ENCODE assay signal across 8 cellular contexts in genomic region chr10:71383972-71384687, GRCh38. TPM values are rescaled to one million over a fixed set of nuclear protein-coding genes. Genes with fewer than 3 reads are reported as not detected.
DNase-seq lines count a peak whose midpoint lies in the region; ATAC-seq and TF ChIP-seq lines count a peak whose summit lies in the region.

No MANE protein-coding gene starts in this region.

- no peak overlapping the region for H2BK12ac ChIP-seq in neuronal stem cell (ENCODE audit: low read length)

- no peak overlapping the region for H3K9ac ChIP-seq in neuronal stem cell (ENCODE audit: low read depth, low read length, poor library complexity)

- no peak overlapping the region for H3K4me2 ChIP-seq in neuronal stem cell (ENCODE audit: insufficient read depth, low read length, poor library complexity, severe bottlenecking)

- H3K18ac ChIP-seq in neuronal stem cell (ENCODE audit: low read length) = no peak overlapping the region

- WGBS in neuronal stem cell (ENCODE audit: extremely low coverage in 2 of 2, insufficient read length in 2 of 2, insufficient replicate concordance in 1 of 2), 2 donors = no CpG with 5 or more reads among the region's 10 CpGs

- no peaks in the 10 kb centered on the region for H3K4me1 ChIP-seq in HEK293 (ENCODE audit: control insufficient read depth, insufficient read depth, low read length)
- peaks cover 0 to 2% of the 10 kb centered on the region in 2 donors for H3K4me1 ChIP-seq in neuronal stem cell (ENCODE audit: control insufficient read depth in 2 of 2, insufficient read depth in 1 of 2, low read depth in 1 of 2, low read length in 2 of 2)

- CTCF ChIA-PET in HEK293 (lab: Yijun Ruan, JAX) = interaction anchor here (0.6 to 9.4 kb wide), 32 partner anchors 8 to 1339 kb away, joined by 3 to 86 read pairs (median 4); partner anchors contain the start of gene SLC29A3

- H2AFZ ChIP-seq in neuronal stem cell (ENCODE audit: low read length) = no peak overlapping the region

- no peak overlapping the region for H3K4ac ChIP-seq in neuronal stem cell (ENCODE audit: low read length)

- H3K9me3 ChIP-seq in HEK293 (ENCODE audit: control insufficient read depth, insufficient read depth, low read depth, low read length) (no peaks in the 10 kb centered on the region), neuronal stem cell (replicated peaks in 1 of 2; ENCODE audit: control insufficient read depth in 2 of 2, insufficient read depth in 1 of 2, low read depth in 1 of 2, low read length in 2 of 2) (no peaks in the 10 kb centered on the region)

- no peak overlapping the region for H4K8ac ChIP-seq in neuronal stem cell (ENCODE audit: low read depth, low read length)

- H3K36me3 ChIP-seq in HEK293 (ENCODE audit: control insufficient read depth in 2 of 2, insufficient read depth in 1 of 2, low read length in 2 of 2) (no peaks in the 10 kb centered on the region), neuronal stem cell (replicated peaks in 1 of 2; ENCODE audit: control insufficient read depth in 2 of 2, insufficient read depth in 2 of 2, low read length in 2 of 2) (no peaks in the 10 kb centered on the region)

- POLR2A ChIA-PET in HEK293 (lab: Yijun Ruan, JAX) = interaction anchor here (0.7 kb wide), 2 partner anchors 64 to 175 kb away, joined by 3 read pairs; no protein-coding TSS in a partner anchor

- no peak overlapping the region for H3K23ac ChIP-seq in neuronal stem cell (ENCODE audit: low read depth, low read length, poor library complexity)

- H3K79me1 ChIP-seq in neuronal stem cell (ENCODE audit: low read depth, low read length) = no peaks in the 10 kb centered on the region

- no peak overlapping the region for H4K91ac ChIP-seq in neuronal stem cell (ENCODE audit: low read depth, low read length, poor library complexity)

- peak; percentile 40 for DNase-seq in Caki2 (ENCODE audit: low read depth)
- peak; percentile 83 for DNase-seq in OCI-M1 (lab: John Stamatoyannopoulos, UW)
- peak; percentile 83 to 87 for DNase-seq in activated T-cell treated with anti-CD3 and anti-CD28 coated beads, Interleukin-2, amount 50 U/mL, for 48 hours
- peak; percentile 30 for DNase-seq in fibroblast of mammary gland (ENCODE audit: low read depth)
- DNase-seq in neuronal stem cell (ENCODE audit: low spot score) = peak; percentile 75
- DNase-seq in superior temporal gyrus (ENCODE audit: extremely low spot score) = peak; percentile 85

- H3K27me3 ChIP-seq in neuronal stem cell (ENCODE audit: control insufficient read depth in 3 of 3, insufficient read depth in 3 of 3, low read depth in 1 of 3, low read length in 3 of 3) = peaks cover 0 to 44% (median 0%) of the 10 kb centered on the region in 3 experiments

- no peak overlapping the region for H3K27ac ChIP-seq in HEK293 (ENCODE audit: extremely low read depth, low read depth, low read length)
- no peak overlapping the region for H3K27ac ChIP-seq in neuronal stem cell (replicated peaks; ENCODE audit: low read length)

- H2BK5ac ChIP-seq in neuronal stem cell (ENCODE audit: low read length) = no peak overlapping the region

- in situ Hi-C loops in Caki2 (cut with HindIII; ENCODE audit: low pct_unique_long_range_greater_than_20kb, low sequenced_read_pairs) = no loop called here

- H2BK120ac ChIP-seq in neuronal stem cell (ENCODE audit: low read depth, low read length) = no peak overlapping the region

- no peak overlapping the region for H3K4me3 ChIP-seq in HEK293 (ENCODE audit: low read depth, low read length)
- H3K4me3 ChIP-seq in fibroblast of mammary gland (ENCODE audit: control insufficient read depth, low read depth, low read length) = no peak overlapping the region
- H3K4me3 ChIP-seq in neuronal stem cell (ENCODE audit: low read length in 2 of 2) = no peak overlapping the region

- peak; percentile 83 for TF ChIP-seq CTCF in HEK293 (tag by site-specific recombination; IDR thresholded peaks at IDR 0.05)
- TF ChIP-seq CTCF in fibroblast of mammary gland (conservative IDR thresholded peaks at IDR 0.05; ENCODE audit: control insufficient read depth, insufficient read depth, low read depth, low read length) = peak; percentile 79

- no peak overlapping the region for H3K14ac ChIP-seq in neuronal stem cell (ENCODE audit: low read length)

- ATAC-seq in HG03442 (IDR thresholded peaks at IDR 0.05; ENCODE audit: unreplicated experiment) = no peak

- H2AK5ac ChIP-seq in neuronal stem cell (ENCODE audit: low read depth, low read length) = no peak overlapping the region

- H2BK15ac ChIP-seq in neuronal stem cell (ENCODE audit: low read length) = no peak overlapping the region

TF ChIP-seq in HEK293, 187 proteins besides CTCF, POLR2A, EP300 and RAD21 (continues in another document):
- TF ChIP-seq ZNF423 (tag by site-specific recombination; IDR thresholded peaks at IDR 0.05) (0 out of 2 replicates have a peak, but pooled peaks have one; percentile 45), ZFP41 (tag by site-specific recombination; IDR thresholded peaks at IDR 0.05; ENCODE audit: borderline replicate concordance) (no peak), ZNF596 (tag by site-specific recombination; IDR thresholded peaks at IDR 0.05) (no peak), GLIS1 (tag by site-specific recombination; IDR thresholded peaks at IDR 0.05) (peak; percentile 55; the same call in 1 of the 2 replicates), ZNF677 (tag by site-specific recombination; IDR thresholded peaks at IDR 0.05) (no peak), PBX3 (CRISPR knock-in tag; IDR thresholded peaks at IDR 0.05) (no peak), ZNF223 (tag by site-specific recombination; IDR thresholded peaks at IDR 0.05) (0 out of 2 replicates have a peak, but pooled peaks have one; percentile 12), SETDB1 (IDR thresholded peaks at IDR 0.05; ENCODE audit: insufficient read length, low read length) (no peak), IKZF3 (tag by site-specific recombination; IDR thresholded peaks at IDR 0.05) (peak; percentile 89), OVOL3 (tag by site-specific recombination; IDR thresholded peaks at IDR 0.05) (no peak), ZNF449 (tag by site-specific recombination; IDR thresholded peaks at IDR 0.05) (0 out of 2 replicates have a peak, but pooled peaks have one; percentile 27), PATZ1 (tag by site-specific recombination; IDR thresholded peaks at IDR 0.05) (peak; percentile 43), ZNF76 (tag by site-specific recombination; IDR thresholded peaks at IDR 0.05; ENCODE audit: borderline replicate concordance, low read depth) (0 out of 2 replicates have a peak, but pooled peaks have one; percentile 19), SP7 (tag by site-specific recombination; IDR thresholded peaks at IDR 0.05) (0 out of 2 replicates have a peak, but pooled peaks have one; percentile 12), ZNF660 (tag by site-specific recombination; IDR thresholded peaks at IDR 0.05) (peak; percentile 58; the same call in 1 of the 2 replicates), ZBTB17 (tag by site-specific recombination; IDR thresholded peaks at IDR 0.05) (peak; percentile 30; the same call in 1 of the 2 replicates), SCRT1 (tag by site-specific recombination; IDR thresholded peaks at IDR 0.05; ENCODE audit: borderline replicate concordance) (no peak), KLF10 (tag by site-specific recombination; IDR thresholded peaks at IDR 0.05) (no peak)

RNA-seq across cellular contexts. Expression of gene CDH23, which starts 12.6 kb away (rescaled TPM):
- total RNA-seq in Caki2 (2014; rRNA removed; shearing (Covaris generic); ENCODE audit: low replicate concordance) = 0.03 TPM in 1 of 2 replicates, not detected in the other
- 1.6 TPM for polyA plus RNA-seq in neuronal stem cell (2013, experiment 1 of 2)
- 1.8 TPM for polyA plus RNA-seq in neuronal stem cell (2013, experiment 2 of 2)

Comparison
In these comparisons a context has a peak if more than half of its experiments do, and no peak if none do; other contexts are left out.
1. DNase-seq: peak in every context shown above with its lines; median percentile 85 in activated T-cell treated with anti-CD3 and anti-CD28 coated beads, Interleukin-2, amount 50 U/mL, for 48 hours; 85 in superior temporal gyrus; 83 in OCI-M1; 75 in neuronal stem cell; 40 in Caki2; 30 in fibroblast of mammary gland.